17 cellular contexts compared by ENCODE assay signal in genomic region chr17:76569607-76570279, GRCh38. TPM values are rescaled to one million over a fixed set of nuclear protein-coding genes. Genes with fewer than 3 reads are reported as not detected.
DNase-seq lines count a peak whose midpoint lies in the region; ATAC-seq and TF ChIP-seq lines count a peak whose summit lies in the region.
"Had no signal": no experiment of that assay in that cellular context is flagged by ENCODE, and none has a peak within 500 bp of the region (broad histone marks: within the 10 kb centered on the region; RNA-seq: fewer than 3 reads in every experiment).

No MANE protein-coding gene starts in this region.

- in situ Hi-C loops in transverse colon (cut with MboI; ENCODE audit: low pct_ligation_motif_present in 1 of 4, low pct_unique_long_range_greater_than_20kb in 1 of 4, low sequenced_read_pairs in 3 of 4), result no loop called here

- H3K4me3 ChIP-seq in gastroesophageal sphincter, result no peak overlapping the region
- no peak overlapping the region for H3K4me3 ChIP-seq in mucosa of descending colon
- H3K4me3 ChIP-seq in upper lobe of right lung, result no peak overlapping the region
- H3K4me3 ChIP-seq in transverse colon, result no peak overlapping the region
- H3K4me3 ChIP-seq: GM12878 had no signal

- TF ChIP-seq CTCF in gastroesophageal sphincter (IDR thresholded peaks at IDR 0.05) (no peak), mucosa of descending colon (IDR thresholded peaks at IDR 0.05) (no peak), upper lobe of right lung (IDR thresholded peaks at IDR 0.05) (no peak), transverse colon (IDR thresholded peaks at IDR 0.05) (no peak)

- no peak for DNase-seq in activated T-cell treated with anti-CD3 and anti-CD28 coated beads, Interleukin-2, amount 50 U/mL, for 24 hours
- DNase-seq in activated T-cell treated with anti-CD3 and anti-CD28 coated beads, Interleukin-2, amount 50 U/mL, for 48 hours, result no peak
- DNase-seq in mucosa of descending colon, result no peak
- DNase-seq in upper lobe of right lung, result no peak
- no peak for DNase-seq in transverse colon
- DNase-seq in NCI-H128 (lab: John Stamatoyannopoulos, UW; ENCODE audit: unreplicated experiment), result no peak
- DNase-seq: activated CD8-positive, alpha-beta memory T cell treated with anti-CD3 and anti-CD28 coated beads for 24 hours; dermis blood vessel endothelial cell; DMS153; KG1; NCI-H2081 had no signal

- H3K9me3 ChIP-seq in gastroesophageal sphincter (no peaks in the 10 kb centered on the region), mucosa of descending colon (no peaks in the 10 kb centered on the region), upper lobe of right lung (no peaks in the 10 kb centered on the region), transverse colon (no peaks in the 10 kb centered on the region)

- H3K4me3 Mint-ChIP-seq in activated T-cell treated with anti-CD3 and anti-CD28 coated beads, Interleukin-2, amount 50 U/mL, for 24 hours, result no peak overlapping the region
- H3K4me3 Mint-ChIP-seq: T-helper 2 cell treated with Interferon-gamma antibody and Interleukin-4, amounts not matched to agents 5 μg/mL and 100 μg/mL, for 36 hours; type B pancreatic cell had no signal

- TF ChIP-seq POLR2A in gastroesophageal sphincter (IDR thresholded peaks at IDR 0.05) (no peak), transverse colon (IDR thresholded peaks at IDR 0.05) (no peak)

- peaks cover 0 to 21% of the 10 kb centered on the region in 2 donors for H3K36me3 ChIP-seq in gastroesophageal sphincter
- H3K36me3 ChIP-seq in mucosa of descending colon (ENCODE audit: low read depth), result no peaks in the 10 kb centered on the region
- H3K36me3 ChIP-seq in upper lobe of right lung, result peaks cover 17% of the 10 kb centered on the region
- H3K36me3 ChIP-seq in transverse colon, result no peaks in the 10 kb centered on the region

- H3K27me3 Mint-ChIP-seq in activated T-cell treated with anti-CD3 and anti-CD28 coated beads, Interleukin-2, amount 50 U/mL, for 24 hours, result no peaks in the 10 kb centered on the region
- H3K27me3 Mint-ChIP-seq: type B pancreatic cell had no signal

- H3K9me3 Mint-ChIP-seq in activated T-cell treated with anti-CD3 and anti-CD28 coated beads, Interleukin-2, amount 50 U/mL, for 24 hours, result no peaks in the 10 kb centered on the region
- H3K9me3 Mint-ChIP-seq: activated naive CD4-positive, alpha-beta T cell treated with anti-CD3 and anti-CD28 coated beads, Interleukin-2, amount 50 U/mL, for 72 hours; T-helper 2 cell treated with Interferon-gamma antibody and Interleukin-4, amounts not matched to agents 5 μg/mL and 100 μg/mL, for 36 hours; type B pancreatic cell had no signal

- peaks cover 30% of the 10 kb centered on the region for H3K4me1 Mint-ChIP-seq in activated T-cell treated with anti-CD3 and anti-CD28 coated beads, Interleukin-2, amount 50 U/mL, for 24 hours (ENCODE audit: low read depth)

- peak overlapping the region; percentile 37 for H3K27ac Mint-ChIP-seq in activated T-cell treated with anti-CD3 and anti-CD28 coated beads, Interleukin-2, amount 50 U/mL, for 24 hours
- H3K27ac Mint-ChIP-seq: T-helper 2 cell treated with Interferon-gamma antibody and Interleukin-4, amounts not matched to agents 5 μg/mL and 100 μg/mL, for 36 hours; type B pancreatic cell had no signal

- WGBS in gastroesophageal sphincter (ENCODE audit: low coverage in 1 of 2), 2 donors, result 60 to 63% methylated on average over 5 to 7 of the region's 18 CpGs
- 78 to 80% methylated on average over 1 to 18 of the region's 18 CpGs for WGBS in transverse colon (ENCODE audit: low coverage in 1 of 2), 2 donors

- TF ChIP-seq EP300 in gastroesophageal sphincter (IDR thresholded peaks at IDR 0.05), result no peak
- TF ChIP-seq EP300 in transverse colon (IDR thresholded peaks at IDR 0.05; ENCODE audit: low read depth), result no peak

- H3K27ac ChIP-seq in gastroesophageal sphincter, result peak overlapping the region in 2 of 4 donors; percentile 14 to 55
- no peak overlapping the region for H3K27ac ChIP-seq in upper lobe of right lung
- H3K27ac ChIP-seq in transverse colon, result no peak overlapping the region

- peaks cover 18% of the 10 kb centered on the region for H3K27me3 ChIP-seq in gastroesophageal sphincter
- H3K27me3 ChIP-seq in upper lobe of right lung, result no peaks in the 10 kb centered on the region
- H3K27me3 ChIP-seq in transverse colon, result no peaks in the 10 kb centered on the region

- intact Hi-C loops in mucosa of descending colon (cut with DNase I, micrococcal nuclease), result no loop called here
- intact Hi-C loops in upper lobe of right lung (cut with DNase I), result no loop called here
- intact Hi-C loops in transverse colon (cut with DNase I; ENCODE audit: low total_unique reads), result no loop called here

- peak; percentile 44 for ATAC-seq in gastroesophageal sphincter
- peak; percentile 5 for ATAC-seq in mucosa of descending colon
- ATAC-seq in upper lobe of right lung, result peak; percentile 39
- no peak for ATAC-seq in GM21825 (IDR thresholded peaks at IDR 0.05; ENCODE audit: unreplicated experiment)
- ATAC-seq: GM12878 had no signal

- H3K36me3 Mint-ChIP-seq in activated T-cell treated with anti-CD3 and anti-CD28 coated beads, Interleukin-2, amount 50 U/mL, for 24 hours (ENCODE audit: low read depth), result peaks cover 33% of the 10 kb centered on the region

- H3K4me1 ChIP-seq in gastroesophageal sphincter (peaks cover 0 to 16% (median 0%) of the 10 kb centered on the region in 3 donors), mucosa of descending colon (ENCODE audit: low read depth) (no peaks in the 10 kb centered on the region), upper lobe of right lung (peaks cover 17% of the 10 kb centered on the region), transverse colon (peaks cover 0 to 2% (median 0%) of the 10 kb centered on the region in 4 donors)

RNA-seq across cellular contexts. Expression of gene ST6GALNAC2, which starts 15.9 kb away (rescaled TPM):
- 10 to 100 TPM in 2 of 4 donors, 1 to 10 TPM in 2; 5.4 to 27.1 (median 10.6) TPM for total RNA-seq in gastroesophageal sphincter
- 10 to 100 TPM in 1 of 3 donors, 1 to 10 TPM in 2; 3.7 to 11.1 (median 4.3) TPM for total RNA-seq in mucosa of descending colon
- 24.5 TPM for total RNA-seq in upper lobe of right lung
- total RNA-seq in transverse colon, result 1 to 10 TPM in 3 of 4 donors, not detected in 1; 1.4 to 4.4 (median 1.6) TPM
- total RNA-seq: activated naive CD4-positive, alpha-beta T cell treated with anti-CD3 and anti-CD28 coated beads, Interleukin-2, amount 50 U/mL, for 72 hours had no signal

RNA-seq across cellular contexts. Expression of gene PRCD, which starts 29.9 kb away (rescaled TPM):
- total RNA-seq in gastroesophageal sphincter, result 10 to 100 TPM in 1 of 4 donors, 1 to 10 TPM in 2, under 1 TPM in 1; 0.57 to 11.2 (median 2.3) TPM
- 1 to 10 TPM; 1.0 to 4.8 (median 1.6) TPM for total RNA-seq in mucosa of descending colon
- 7.7 TPM for total RNA-seq in upper lobe of right lung
- 1 to 10 TPM in 1 of 4 donors, under 1 TPM in 1, not detected in 2; 0.64 to 6.8 TPM for total RNA-seq in transverse colon
- total RNA-seq: activated naive CD4-positive, alpha-beta T cell treated with anti-CD3 and anti-CD28 coated beads, Interleukin-2, amount 50 U/mL, for 72 hours had no signal

RNA-seq across cellular contexts. Expression of gene CYGB, which starts 32.2 kb away (rescaled TPM):
- total RNA-seq in gastroesophageal sphincter, result 10 to 100 TPM; 12.6 to 23.2 (median 18.8) TPM
- 10 to 100 TPM; 10.6 to 24.0 (median 15.1) TPM for total RNA-seq in mucosa of descending colon
- 34.3 TPM for total RNA-seq in upper lobe of right lung
- total RNA-seq in transverse colon, result 10 to 100 TPM in 2 of 4 donors, 1 to 10 TPM in 2; 7.5 to 20.1 (median 11.3) TPM
- total RNA-seq: activated naive CD4-positive, alpha-beta T cell treated with anti-CD3 and anti-CD28 coated beads, Interleukin-2, amount 50 U/mL, for 72 hours had no signal
